In genomic region chr10:103752680-103753248, GRCh38 we compare ENCODE assay signal across 9 cellular contexts.
DNase-seq lines count a peak whose midpoint lies in the region; ATAC-seq and TF ChIP-seq lines count a peak whose summit lies in the region.
"Had no signal": no experiment of that assay in that cellular context is flagged by ENCODE, and none has a peak within 500 bp of the region (broad histone marks: within the 10 kb centered on the region; RNA-seq: fewer than 3 reads in every experiment).

No MANE protein-coding gene starts in this region.

- H3K4me3 ChIP-seq in PC-9, result no peak overlapping the region
- H3K4me3 ChIP-seq in esophagus muscularis mucosa, result no peak overlapping the region
- H3K4me3 ChIP-seq: skin epidermis had no signal

- CTCF ChIA-PET in PC-9 (lab: Charles Lee), result no interaction called here

- H3K4me1 ChIP-seq in PC-9 (replicated peaks; ENCODE audit: insufficient read depth), result peaks cover 26% of the 10 kb centered on the region
- peaks cover 11 to 26% (median 21%) of the 10 kb centered on the region in 4 donors for H3K4me1 ChIP-seq in esophagus muscularis mucosa

- intact Hi-C loops in PC-9 (cut with micrococcal nuclease; ENCODE audit: unreplicated experiment), result no loop called here
- intact Hi-C loops in esophagus muscularis mucosa (cut with DNase I), result no loop called here

- peak; percentile 93 for TF ChIP-seq CTCF in PC-9 (conservative IDR thresholded peaks at IDR 0.05)
- peak; percentile 26 to 60 (median 40) for TF ChIP-seq CTCF in esophagus muscularis mucosa (IDR thresholded peaks at IDR 0.05)

- no peak for TF ChIP-seq POLR2A in esophagus muscularis mucosa (IDR thresholded peaks at IDR 0.05; ENCODE audit: low read depth)

- peak; percentile 34 for DNase-seq in SKM-1 treated with dmso at 0.1 percent for 144 hours (lab: John Stamatoyannopoulos, UW; ENCODE audit: unreplicated experiment)
- no peak for DNase-seq in SKM-1 (lab: John Stamatoyannopoulos, UW; ENCODE audit: unreplicated experiment)
- no peak for DNase-seq in PC-9
- no peak for DNase-seq in esophagus muscularis mucosa (ENCODE audit: extremely low spot score)
- DNase-seq in stimulated activated CD4-positive, alpha-beta T cell treated with anti-CD3 and anti-CD28 coated beads, Interleukin-1b, Interleukin-23, amount 100 ng/mL, for 48 hours, result peak; percentile 35
- no peak for DNase-seq in 8988T
- DNase-seq in NCI-H2081 (lab: John Stamatoyannopoulos, UW), result no peak

- H3K79me2 ChIP-seq in PC-9 (ENCODE audit: low read depth), result no peaks in the 10 kb centered on the region

- H3K9me3 ChIP-seq in PC-9 (ENCODE audit: insufficient read depth, low read depth), result peaks cover 7% of the 10 kb centered on the region
- no peaks in the 10 kb centered on the region for H3K9me3 ChIP-seq in esophagus muscularis mucosa

- no peaks in the 10 kb centered on the region for H4K20me1 ChIP-seq in PC-9 (ENCODE audit: insufficient read depth)

- TF ChIP-seq EP300 in esophagus muscularis mucosa (IDR thresholded peaks at IDR 0.05), result no peak

- no peak overlapping the region for H2AFZ ChIP-seq in PC-9

- H3K36me3 ChIP-seq in PC-9 (ENCODE audit: low read depth) (peaks cover 5% of the 10 kb centered on the region), esophagus muscularis mucosa (no peaks in the 10 kb centered on the region)

- H3K9me2 ChIP-seq in PC-9 (ENCODE audit: insufficient read depth), result no peaks in the 10 kb centered on the region

- WGBS in esophagus muscularis mucosa, result 86% methylated on average over 3 of the region's 3 CpGs

- H3K4me2 ChIP-seq in PC-9, result no peak overlapping the region

- POLR2A ChIA-PET in PC-9 (lab: Charles Lee; ENCODE audit: unreplicated experiment), result no interaction called here

- ATAC-seq in HG03175 (IDR thresholded peaks at IDR 0.05; ENCODE audit: unreplicated experiment), result no peak

- no TSS peak for BruUV-seq in PC-9 (replicated peaks; lab: Mats Ljungman, UMichigan)

- H3K27me3 ChIP-seq in PC-9 (ENCODE audit: insufficient read depth, low read depth) (no peaks in the 10 kb centered on the region), esophagus muscularis mucosa (no peaks in the 10 kb centered on the region)

- H3F3A ChIP-seq in PC-9 (ENCODE audit: insufficient read depth, low read depth), result peaks cover 18% of the 10 kb centered on the region; the same call in 1 of the 2 replicates

- no peak overlapping the region for H3K27ac ChIP-seq in PC-9
- H3K27ac ChIP-seq in esophagus muscularis mucosa (replicated peaks in 1 of 4), result no peak overlapping the region
- H3K27ac ChIP-seq: skin epidermis had no signal

Comparison
In these comparisons a context has a peak if more than half of its experiments do, and no peak if none do; other contexts are left out.
1. DNase-seq: peak in SKM-1 treated with dmso at 0.1 percent for 144 hours (single experiment) and stimulated activated CD4-positive, alpha-beta T cell treated with anti-CD3 and anti-CD28 coated beads, Interleukin-1b, Interleukin-23, amount 100 ng/mL, for 48 hours (single experiment); none in SKM-1 (single experiment), PC-9 (0 of 2), esophagus muscularis mucosa (single experiment), 8988T (single experiment) and NCI-H2081 (0 of 2).